ENCODE assay signal across 1 cellular context in the genomic region with DNA sequence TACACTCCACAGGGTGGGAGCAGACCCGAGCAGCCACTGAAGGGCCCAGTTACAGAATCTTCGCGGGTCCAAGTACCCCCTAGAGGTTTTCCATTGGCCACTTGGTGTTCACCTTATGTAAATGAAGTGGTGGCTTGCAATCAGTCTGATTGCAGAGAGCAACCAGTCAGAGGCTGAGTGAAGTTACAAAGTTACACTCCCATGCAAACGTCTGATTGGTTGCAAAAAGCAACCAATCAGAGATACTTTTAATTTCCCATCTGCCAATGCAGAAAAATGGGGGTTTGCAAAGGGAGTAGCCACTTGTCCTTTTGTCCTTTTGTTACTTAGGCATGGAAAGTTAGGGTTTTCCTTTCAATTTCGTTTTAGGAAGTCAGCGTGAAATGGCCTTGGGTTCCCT.
TF ChIP-seq lines count a peak whose summit lies in the region.

No MANE protein-coding gene starts in this region.

TF ChIP-seq in HepG2, 621 proteins besides CTCF, POLR2A, EP300 and RAD21 (continued from another document):
- TF ChIP-seq, protein P1, sequence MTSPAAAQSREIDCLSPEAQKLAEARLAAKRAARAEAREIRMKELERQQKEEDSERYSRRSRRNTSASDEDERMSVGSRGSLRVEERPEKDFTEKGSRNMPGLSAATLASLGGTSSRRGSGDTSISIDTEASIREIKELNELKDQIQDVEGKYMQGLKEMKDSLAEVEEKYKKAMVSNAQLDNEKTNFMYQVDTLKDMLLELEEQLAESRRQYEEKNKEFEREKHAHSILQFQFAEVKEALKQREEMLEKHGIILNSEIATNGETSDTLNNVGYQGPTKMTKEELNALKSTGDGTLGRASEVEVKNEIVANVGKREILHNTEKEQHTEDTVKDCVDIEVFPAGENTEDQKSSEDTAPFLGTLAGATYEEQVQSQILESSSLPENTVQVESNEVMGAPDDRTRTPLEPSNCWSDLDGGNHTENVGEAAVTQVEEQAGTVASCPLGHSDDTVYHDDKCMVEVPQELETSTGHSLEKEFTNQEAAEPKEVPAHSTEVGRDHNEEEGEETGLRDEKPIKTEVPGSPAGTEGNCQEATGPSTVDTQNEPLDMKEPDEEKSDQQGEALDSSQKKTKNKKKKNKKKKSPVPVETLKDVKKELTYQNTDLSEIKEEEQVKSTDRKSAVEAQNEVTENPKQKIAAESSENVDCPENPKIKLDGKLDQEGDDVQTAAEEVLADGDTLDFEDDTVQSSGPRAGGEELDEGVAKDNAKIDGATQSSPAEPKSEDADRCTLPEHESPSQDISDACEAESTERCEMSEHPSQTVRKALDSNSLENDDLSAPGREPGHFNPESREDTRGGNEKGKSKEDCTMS (CRISPR knock-in tag; conservative IDR thresholded peaks at IDR 0.05), result no peak
- TF ChIP-seq STAT5B (CRISPR knock-in tag; IDR thresholded peaks at IDR 0.05) (no peak), GABPB1 (CRISPR knock-in tag; IDR thresholded peaks at IDR 0.05) (no peak), PITX1 (CRISPR knock-in tag; IDR thresholded peaks at IDR 0.05) (no peak), ZNF264 (CRISPR knock-in tag; IDR thresholded peaks at IDR 0.05) (no peak), ZSCAN29 (CRISPR knock-in tag; conservative IDR thresholded peaks at IDR 0.05) (no peak), PCBP1 (IDR thresholded peaks at IDR 0.05; ENCODE audit: borderline replicate concordance, low read depth, low read length) (no peak), ZBTB8A (CRISPR knock-in tag; IDR thresholded peaks at IDR 0.05; ENCODE audit: borderline replicate concordance, low read depth) (no peak), ZNF841 (CRISPR knock-in tag; IDR thresholded peaks at IDR 0.05; ENCODE audit: borderline replicate concordance) (no peak)
- TF ChIP-seq, protein P2, sequence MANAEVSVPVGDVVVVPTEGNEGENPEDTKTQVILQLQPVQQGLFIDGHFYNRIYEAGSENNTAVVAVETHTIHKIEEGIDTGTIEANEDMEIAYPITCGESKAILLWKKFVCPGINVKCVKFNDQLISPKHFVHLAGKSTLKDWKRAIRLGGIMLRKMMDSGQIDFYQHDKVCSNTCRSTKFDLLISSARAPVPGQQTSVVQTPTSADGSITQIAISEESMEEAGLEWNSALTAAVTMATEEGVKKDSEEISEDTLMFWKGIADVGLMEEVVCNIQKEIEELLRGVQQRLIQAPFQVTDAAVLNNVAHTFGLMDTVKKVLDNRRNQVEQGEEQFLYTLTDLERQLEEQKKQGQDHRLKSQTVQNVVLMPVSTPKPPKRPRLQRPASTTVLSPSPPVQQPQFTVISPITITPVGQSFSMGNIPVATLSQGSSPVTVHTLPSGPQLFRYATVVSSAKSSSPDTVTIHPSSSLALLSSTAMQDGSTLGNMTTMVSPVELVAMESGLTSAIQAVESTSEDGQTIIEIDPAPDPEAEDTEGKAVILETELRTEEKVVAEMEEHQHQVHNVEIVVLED (CRISPR knock-in tag; IDR thresholded peaks at IDR 0.05; ENCODE audit: borderline replicate concordance), result no peak
- TF ChIP-seq, protein P3, sequence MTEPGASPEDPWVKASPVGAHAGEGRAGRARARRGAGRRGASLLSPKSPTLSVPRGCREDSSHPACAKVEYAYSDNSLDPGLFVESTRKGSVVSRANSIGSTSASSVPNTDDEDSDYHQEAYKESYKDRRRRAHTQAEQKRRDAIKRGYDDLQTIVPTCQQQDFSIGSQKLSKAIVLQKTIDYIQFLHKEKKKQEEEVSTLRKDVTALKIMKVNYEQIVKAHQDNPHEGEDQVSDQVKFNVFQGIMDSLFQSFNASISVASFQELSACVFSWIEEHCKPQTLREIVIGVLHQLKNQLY (CRISPR knock-in tag; IDR thresholded peaks at IDR 0.05), result no peak
